ENCODE assay signal across 1 cellular context in the genomic region with DNA sequence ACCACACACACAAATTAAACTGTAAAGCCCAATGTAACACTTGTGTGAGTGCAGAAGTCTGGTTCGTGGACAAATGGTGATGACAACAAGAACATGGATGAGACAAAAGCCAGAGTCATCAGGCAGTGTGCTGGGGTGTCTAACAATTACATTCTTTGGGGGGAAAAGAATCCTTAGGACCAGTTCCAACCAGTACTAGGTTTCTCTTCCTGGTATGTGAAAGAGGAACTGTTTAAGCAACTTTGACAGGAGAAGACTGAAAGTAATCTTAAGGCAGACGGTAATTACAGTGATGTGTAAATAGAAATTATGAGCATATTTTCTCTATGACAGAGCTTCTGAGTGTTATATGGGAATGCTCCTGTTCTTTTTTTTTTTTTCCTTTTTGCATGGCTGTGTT.
TF ChIP-seq lines count a peak whose summit lies in the region.

No MANE protein-coding gene starts in this region.

TF ChIP-seq in WTC11, 78 proteins besides CTCF, POLR2A, EP300 and RAD21 (continued from another document):
- TF ChIP-seq, protein P1, sequence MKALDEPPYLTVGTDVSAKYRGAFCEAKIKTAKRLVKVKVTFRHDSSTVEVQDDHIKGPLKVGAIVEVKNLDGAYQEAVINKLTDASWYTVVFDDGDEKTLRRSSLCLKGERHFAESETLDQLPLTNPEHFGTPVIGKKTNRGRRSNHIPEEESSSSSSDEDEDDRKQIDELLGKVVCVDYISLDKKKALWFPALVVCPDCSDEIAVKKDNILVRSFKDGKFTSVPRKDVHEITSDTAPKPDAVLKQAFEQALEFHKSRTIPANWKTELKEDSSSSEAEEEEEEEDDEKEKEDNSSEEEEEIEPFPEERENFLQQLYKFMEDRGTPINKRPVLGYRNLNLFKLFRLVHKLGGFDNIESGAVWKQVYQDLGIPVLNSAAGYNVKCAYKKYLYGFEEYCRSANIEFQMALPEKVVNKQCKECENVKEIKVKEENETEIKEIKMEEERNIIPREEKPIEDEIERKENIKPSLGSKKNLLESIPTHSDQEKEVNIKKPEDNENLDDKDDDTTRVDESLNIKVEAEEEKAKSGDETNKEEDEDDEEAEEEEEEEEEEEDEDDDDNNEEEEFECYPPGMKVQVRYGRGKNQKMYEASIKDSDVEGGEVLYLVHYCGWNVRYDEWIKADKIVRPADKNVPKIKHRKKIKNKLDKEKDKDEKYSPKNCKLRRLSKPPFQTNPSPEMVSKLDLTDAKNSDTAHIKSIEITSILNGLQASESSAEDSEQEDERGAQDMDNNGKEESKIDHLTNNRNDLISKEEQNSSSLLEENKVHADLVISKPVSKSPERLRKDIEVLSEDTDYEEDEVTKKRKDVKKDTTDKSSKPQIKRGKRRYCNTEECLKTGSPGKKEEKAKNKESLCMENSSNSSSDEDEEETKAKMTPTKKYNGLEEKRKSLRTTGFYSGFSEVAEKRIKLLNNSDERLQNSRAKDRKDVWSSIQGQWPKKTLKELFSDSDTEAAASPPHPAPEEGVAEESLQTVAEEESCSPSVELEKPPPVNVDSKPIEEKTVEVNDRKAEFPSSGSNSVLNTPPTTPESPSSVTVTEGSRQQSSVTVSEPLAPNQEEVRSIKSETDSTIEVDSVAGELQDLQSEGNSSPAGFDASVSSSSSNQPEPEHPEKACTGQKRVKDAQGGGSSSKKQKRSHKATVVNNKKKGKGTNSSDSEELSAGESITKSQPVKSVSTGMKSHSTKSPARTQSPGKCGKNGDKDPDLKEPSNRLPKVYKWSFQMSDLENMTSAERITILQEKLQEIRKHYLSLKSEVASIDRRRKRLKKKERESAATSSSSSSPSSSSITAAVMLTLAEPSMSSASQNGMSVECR (CRISPR knock-in tag; IDR thresholded peaks at IDR 0.05; ENCODE audit: borderline replicate concordance): no peak
- TF ChIP-seq SMAD3 (CRISPR knock-in tag; IDR thresholded peaks at IDR 0.05; ENCODE audit: borderline replicate concordance) (no peak), HMGXB4 (CRISPR knock-in tag; IDR thresholded peaks at IDR 0.05) (no peak)
- TF ChIP-seq, protein P2, sequence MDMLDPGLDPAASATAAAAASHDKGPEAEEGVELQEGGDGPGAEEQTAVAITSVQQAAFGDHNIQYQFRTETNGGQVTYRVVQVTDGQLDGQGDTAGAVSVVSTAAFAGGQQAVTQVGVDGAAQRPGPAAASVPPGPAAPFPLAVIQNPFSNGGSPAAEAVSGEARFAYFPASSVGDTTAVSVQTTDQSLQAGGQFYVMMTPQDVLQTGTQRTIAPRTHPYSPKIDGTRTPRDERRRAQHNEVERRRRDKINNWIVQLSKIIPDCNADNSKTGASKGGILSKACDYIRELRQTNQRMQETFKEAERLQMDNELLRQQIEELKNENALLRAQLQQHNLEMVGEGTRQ (CRISPR knock-in tag; IDR thresholded peaks at IDR 0.05): no peak
- TF ChIP-seq, protein P3, sequence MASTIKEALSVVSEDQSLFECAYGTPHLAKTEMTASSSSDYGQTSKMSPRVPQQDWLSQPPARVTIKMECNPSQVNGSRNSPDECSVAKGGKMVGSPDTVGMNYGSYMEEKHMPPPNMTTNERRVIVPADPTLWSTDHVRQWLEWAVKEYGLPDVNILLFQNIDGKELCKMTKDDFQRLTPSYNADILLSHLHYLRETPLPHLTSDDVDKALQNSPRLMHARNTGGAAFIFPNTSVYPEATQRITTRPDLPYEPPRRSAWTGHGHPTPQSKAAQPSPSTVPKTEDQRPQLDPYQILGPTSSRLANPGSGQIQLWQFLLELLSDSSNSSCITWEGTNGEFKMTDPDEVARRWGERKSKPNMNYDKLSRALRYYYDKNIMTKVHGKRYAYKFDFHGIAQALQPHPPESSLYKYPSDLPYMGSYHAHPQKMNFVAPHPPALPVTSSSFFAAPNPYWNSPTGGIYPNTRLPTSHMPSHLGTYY (CRISPR knock-in tag; IDR thresholded peaks at IDR 0.05): no peak
- TF ChIP-seq, protein P4, sequence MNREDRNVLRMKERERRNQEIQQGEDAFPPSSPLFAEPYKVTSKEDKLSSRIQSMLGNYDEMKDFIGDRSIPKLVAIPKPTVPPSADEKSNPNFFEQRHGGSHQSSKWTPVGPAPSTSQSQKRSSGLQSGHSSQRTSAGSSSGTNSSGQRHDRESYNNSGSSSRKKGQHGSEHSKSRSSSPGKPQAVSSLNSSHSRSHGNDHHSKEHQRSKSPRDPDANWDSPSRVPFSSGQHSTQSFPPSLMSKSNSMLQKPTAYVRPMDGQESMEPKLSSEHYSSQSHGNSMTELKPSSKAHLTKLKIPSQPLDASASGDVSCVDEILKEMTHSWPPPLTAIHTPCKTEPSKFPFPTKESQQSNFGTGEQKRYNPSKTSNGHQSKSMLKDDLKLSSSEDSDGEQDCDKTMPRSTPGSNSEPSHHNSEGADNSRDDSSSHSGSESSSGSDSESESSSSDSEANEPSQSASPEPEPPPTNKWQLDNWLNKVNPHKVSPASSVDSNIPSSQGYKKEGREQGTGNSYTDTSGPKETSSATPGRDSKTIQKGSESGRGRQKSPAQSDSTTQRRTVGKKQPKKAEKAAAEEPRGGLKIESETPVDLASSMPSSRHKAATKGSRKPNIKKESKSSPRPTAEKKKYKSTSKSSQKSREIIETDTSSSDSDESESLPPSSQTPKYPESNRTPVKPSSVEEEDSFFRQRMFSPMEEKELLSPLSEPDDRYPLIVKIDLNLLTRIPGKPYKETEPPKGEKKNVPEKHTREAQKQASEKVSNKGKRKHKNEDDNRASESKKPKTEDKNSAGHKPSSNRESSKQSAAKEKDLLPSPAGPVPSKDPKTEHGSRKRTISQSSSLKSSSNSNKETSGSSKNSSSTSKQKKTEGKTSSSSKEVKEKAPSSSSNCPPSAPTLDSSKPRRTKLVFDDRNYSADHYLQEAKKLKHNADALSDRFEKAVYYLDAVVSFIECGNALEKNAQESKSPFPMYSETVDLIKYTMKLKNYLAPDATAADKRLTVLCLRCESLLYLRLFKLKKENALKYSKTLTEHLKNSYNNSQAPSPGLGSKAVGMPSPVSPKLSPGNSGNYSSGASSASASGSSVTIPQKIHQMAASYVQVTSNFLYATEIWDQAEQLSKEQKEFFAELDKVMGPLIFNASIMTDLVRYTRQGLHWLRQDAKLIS (CRISPR knock-in tag; IDR thresholded peaks at IDR 0.05; ENCODE audit: borderline replicate concordance): no peak
